17 cellular contexts compared by ENCODE assay signal in the genomic region with DNA sequence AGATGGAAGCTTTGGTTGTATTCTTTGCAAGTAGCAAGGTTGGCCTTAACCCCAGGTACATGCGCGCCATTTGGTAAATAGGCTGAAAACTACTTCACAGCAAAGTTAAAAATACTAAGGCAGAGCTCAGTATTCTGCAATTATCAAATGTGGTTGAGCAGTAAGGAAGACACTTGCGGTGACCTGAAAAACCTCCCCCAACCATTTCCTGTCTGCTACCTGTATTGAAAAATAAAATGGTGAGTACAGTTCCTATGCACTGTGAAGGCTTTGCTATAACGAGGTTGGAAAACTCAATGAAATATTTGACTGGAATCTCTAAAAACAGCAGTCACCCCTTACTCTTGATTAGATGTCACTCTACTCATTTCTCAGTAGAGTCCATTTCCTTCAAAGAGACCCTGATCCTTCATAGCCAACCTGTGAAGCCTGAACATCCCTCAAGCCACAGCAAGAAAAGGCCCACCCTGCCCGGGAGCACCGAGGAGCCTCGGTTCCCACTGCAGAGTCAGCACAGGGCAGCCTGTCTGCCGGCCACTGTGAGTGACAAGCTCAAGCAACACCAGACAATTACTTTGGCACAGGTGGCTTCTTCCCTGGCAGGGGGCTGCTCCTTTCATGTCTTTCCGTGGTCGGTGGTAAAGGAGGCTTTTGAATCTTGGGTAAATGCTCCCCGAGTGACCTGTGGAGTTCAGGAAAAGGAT. TPM values are rescaled to one million over a fixed set of nuclear protein-coding genes. Genes with fewer than 3 reads are reported as not detected.
DNase-seq lines count a peak whose midpoint lies in the region; ATAC-seq and TF ChIP-seq lines count a peak whose summit lies in the region.
"Had no signal": no experiment of that assay in that cellular context is flagged by ENCODE, and none has a peak within 500 bp of the region (broad histone marks: within the 10 kb centered on the region; RNA-seq: fewer than 3 reads in every experiment).

No MANE protein-coding gene starts in this region.

- peaks cover 85% of the 10 kb centered on the region for H3K36me3 Mint-ChIP-seq in T-helper 2 cell treated with Interferon-gamma antibody and Interleukin-4, amounts not matched to agents 5 μg/mL and 100 μg/mL, for 36 hours (ENCODE audit: low read depth)

- no peak for ATAC-seq in foreskin keratinocyte
- ATAC-seq: left lobe of liver had no signal

- peak overlapping the region; percentile 85 for H3K27ac Mint-ChIP-seq in T-helper 2 cell treated with Interferon-gamma antibody and Interleukin-4, amounts not matched to agents 5 μg/mL and 100 μg/mL, for 36 hours

- peaks cover 34% of the 10 kb centered on the region for H3K27me3 ChIP-seq in foreskin keratinocyte

- H3K4me1 Mint-ChIP-seq in T-helper 2 cell treated with Interferon-gamma antibody and Interleukin-4, amounts not matched to agents 5 μg/mL and 100 μg/mL, for 36 hours (ENCODE audit: low read depth): peaks cover 75% of the 10 kb centered on the region

- H3K4me1 ChIP-seq in foreskin keratinocyte: no peaks in the 10 kb centered on the region

- DNase-seq in stimulated activated naive CD4-positive, alpha-beta T cell (lab: John Stamatoyannopoulos, UW): peak; percentile 26 to 86 (median 71)
- no peak for DNase-seq in stimulated activated naive CD4-positive, alpha-beta T cell treated with Interleukin-2 at 50 U/mL for 16 hours (lab: John Stamatoyannopoulos, UW)
- DNase-seq in T-helper 2 cell treated with Interferon-gamma antibody and Interleukin-4, amounts not matched to agents 5 μg/mL and 100 μg/mL, for 36 hours (ENCODE audit: low spot score): no peak
- peak; percentile 26 for DNase-seq in effector CD8-positive, alpha-beta T cell (lab: John Stamatoyannopoulos, UW)
- DNase-seq in NCI-H2081 (lab: John Stamatoyannopoulos, UW) (no peak), GM13976 (ENCODE audit: low spot score) (no peak), foreskin keratinocyte (no peak), SW480 (ENCODE audit: low spot score) (no peak)
- DNase-seq: AML-193, caudate nucleus, DMS153, foreskin fibroblast, IMR-90, NCI-H1417 had no signal

- H3K27me3 Mint-ChIP-seq in T-helper 2 cell treated with Interferon-gamma antibody and Interleukin-4, amounts not matched to agents 5 μg/mL and 100 μg/mL, for 36 hours (ENCODE audit: low read depth): no peaks in the 10 kb centered on the region

- H3K4me3 Mint-ChIP-seq in T-helper 2 cell treated with Interferon-gamma antibody and Interleukin-4, amounts not matched to agents 5 μg/mL and 100 μg/mL, for 36 hours: peak overlapping the region; percentile 63

- H3K9me3 Mint-ChIP-seq in T-helper 2 cell treated with Interferon-gamma antibody and Interleukin-4, amounts not matched to agents 5 μg/mL and 100 μg/mL, for 36 hours: no peaks in the 10 kb centered on the region

- no peak overlapping the region for H3K27ac ChIP-seq in foreskin keratinocyte

- in situ Hi-C loops in GM13976 (cut with MboI; ENCODE audit: low sequenced_read_pairs, unreplicated experiment): no loop called here

- no peak for TF ChIP-seq CTCF in GM13976 (IDR thresholded peaks at IDR 0.05; ENCODE audit: borderline replicate concordance, control extremely low read depth, extremely low read depth, insufficient read depth, missing control alignments)
- no peak for TF ChIP-seq CTCF in foreskin keratinocyte (conservative IDR thresholded peaks at IDR 0.05)

RNA-seq across cellular contexts. Expression of a gene that starts 29.4 kb away (rescaled TPM):
- total RNA-seq in foreskin keratinocyte: not detected in 2 replicates
- not detected in 2 replicates for polyA plus RNA-seq in foreskin keratinocyte
- total RNA-seq: IMR-90; left lobe of liver; posterior vena cava; T-helper 2 cell treated with Interferon-gamma antibody and Interleukin-4, amounts not matched to agents 100 ng/mL and 5 ng/mL, for 36 hours had no signal
- polyA plus RNA-seq: IMR-90 had no signal

RNA-seq across cellular contexts. Expression of a gene that starts 35.4 kb away (rescaled TPM):
- total RNA-seq in foreskin keratinocyte: not detected in 2 replicates
- not detected in 2 replicates for polyA plus RNA-seq in foreskin keratinocyte
- total RNA-seq: IMR-90 had no signal
- polyA plus RNA-seq: IMR-90 had no signal

Comparison
In these comparisons a context has a peak if more than half of its experiments do, and no peak if none do; other contexts are left out.
1. DNase-seq: peak in stimulated activated naive CD4-positive, alpha-beta T cell (6 of 6) and effector CD8-positive, alpha-beta T cell (single experiment); none in stimulated activated naive CD4-positive, alpha-beta T cell treated with Interleukin-2 at 50 U/mL for 16 hours (single experiment), T-helper 2 cell treated with Interferon-gamma antibody and Interleukin-4, amounts not matched to agents 5 μg/mL and 100 μg/mL, for 36 hours (single experiment), NCI-H2081 (0 of 2), GM13976 (single experiment), foreskin keratinocyte (0 of 2) and SW480 (single experiment).